In the genomic region with DNA sequence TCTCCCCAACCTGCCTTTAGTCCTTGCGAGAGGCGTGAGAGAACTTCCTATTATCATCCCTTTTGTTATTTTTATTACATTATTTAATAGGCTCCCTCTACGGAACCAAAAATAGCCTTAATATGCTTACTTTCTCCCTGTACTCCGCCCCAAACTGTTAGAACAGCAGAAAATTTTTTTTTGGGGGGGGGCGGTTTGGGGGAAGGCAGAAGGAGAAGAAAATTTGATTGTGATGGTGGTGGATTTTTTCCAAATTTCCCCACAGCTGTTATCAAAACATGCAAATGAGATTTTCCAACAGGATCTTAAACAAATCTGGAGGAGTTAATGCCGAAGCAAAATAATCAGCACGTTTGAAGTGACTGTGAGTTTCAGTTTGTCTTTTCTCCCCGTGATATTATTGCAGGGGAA, we compare ENCODE assay signal across 2 cellular contexts.
TF ChIP-seq lines count a peak whose summit lies in the region.

No MANE protein-coding gene starts in this region.

TF ChIP-seq in A549, 52 proteins besides CTCF, POLR2A, EP300 and RAD21 (continued from another document):
- TF ChIP-seq NFE2L2 (conservative IDR thresholded peaks at IDR 0.05; ENCODE audit: low read length) (no peak), HOXB13 (CRISPR knock-in tag; IDR thresholded peaks at IDR 0.05; ENCODE audit: low read depth) (no peak), HDAC2 (IDR thresholded peaks at IDR 0.05) (no peak), ELK1 (IDR thresholded peaks at IDR 0.05; ENCODE audit: low read depth, low read length) (no peak), SREBF2 (IDR thresholded peaks at IDR 0.05) (no peak), HMGXB4 (CRISPR knock-in tag; IDR thresholded peaks at IDR 0.05; ENCODE audit: borderline replicate concordance) (no peak), REST (IDR thresholded peaks at IDR 0.05) (no peak), KDM5A (IDR thresholded peaks at IDR 0.05) (no peak), CBX2 (IDR thresholded peaks at IDR 0.05; ENCODE audit: borderline replicate concordance, low read depth) (no peak), HOXB5 (CRISPR knock-in tag; IDR thresholded peaks at IDR 0.05) (no peak), EHMT2 (IDR thresholded peaks at IDR 0.05; ENCODE audit: low read depth) (no peak), FOSB (CRISPR knock-in tag; IDR thresholded peaks at IDR 0.05) (no peak), EHF (CRISPR knock-in tag; IDR thresholded peaks at IDR 0.05) (no peak), MYC (IDR thresholded peaks at IDR 0.05; ENCODE audit: borderline replicate concordance, low read length) (no peak)
- TF ChIP-seq, protein P1, sequence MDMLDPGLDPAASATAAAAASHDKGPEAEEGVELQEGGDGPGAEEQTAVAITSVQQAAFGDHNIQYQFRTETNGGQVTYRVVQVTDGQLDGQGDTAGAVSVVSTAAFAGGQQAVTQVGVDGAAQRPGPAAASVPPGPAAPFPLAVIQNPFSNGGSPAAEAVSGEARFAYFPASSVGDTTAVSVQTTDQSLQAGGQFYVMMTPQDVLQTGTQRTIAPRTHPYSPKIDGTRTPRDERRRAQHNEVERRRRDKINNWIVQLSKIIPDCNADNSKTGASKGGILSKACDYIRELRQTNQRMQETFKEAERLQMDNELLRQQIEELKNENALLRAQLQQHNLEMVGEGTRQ (IDR thresholded peaks at IDR 0.05), result no peak

TF ChIP-seq in endothelial cell of umbilical vein, 7 proteins besides CTCF, POLR2A, EP300 and RAD21 (continued from another document):
- TF ChIP-seq MAX (IDR thresholded peaks at IDR 0.05; ENCODE audit: insufficient read depth, insufficient read length) (no peak), EZH2 (IDR thresholded peaks at IDR 0.05; ENCODE audit: borderline replicate concordance, low read depth, low read length, severe bottlenecking) (no peak), JUN (IDR thresholded peaks at IDR 0.05; ENCODE audit: borderline replicate concordance, insufficient read depth, insufficient read length, low read depth) (no peak), FOS (IDR thresholded peaks at IDR 0.05; ENCODE audit: borderline replicate concordance, insufficient read depth, low read length) (no peak)
TF ChIP-seq in endothelial cell of umbilical vein: peak in this region for 0.
